ENCODE assay signal across 14 cellular contexts in genomic region chr12:115572440-115572839, GRCh38.
DNase-seq lines count a peak whose midpoint lies in the region; ATAC-seq and TF ChIP-seq lines count a peak whose summit lies in the region.
"Had no signal": no experiment of that assay in that cellular context is flagged by ENCODE, and none has a peak within 500 bp of the region (broad histone marks: within the 10 kb centered on the region; RNA-seq: fewer than 3 reads in every experiment).

No MANE protein-coding gene starts in this region.

- no peak overlapping the region for H3K27ac ChIP-seq in CD8-positive, alpha-beta memory T cell (ENCODE audit: low read depth, low read length)
- H3K27ac ChIP-seq: stomach had no signal

- POLR2A ChIA-PET in CD8-positive, alpha-beta memory T cell (lab: Charles Lee): no interaction called here

- H3K27me3 Mint-ChIP-seq in CD8-positive, alpha-beta memory T cell: peaks cover 0 to 4% of the 10 kb centered on the region in 2 donors
- H3K27me3 Mint-ChIP-seq: activated CD4-positive, alpha-beta T cell treated with anti-CD3 and anti-CD28 coated beads, Interleukin-2, amount 10 ng/mL, durations not matched to agents 24 days and 14 days had no signal

- peak; percentile 34 for DNase-seq in fibroblast of pulmonary artery (ENCODE audit: low read depth)
- DNase-seq in stimulated activated CD4-positive, alpha-beta T cell treated with anti-CD3 and anti-CD28 coated beads, Interleukin-12 subunit alpha, Interleukin-12 subunit beta, amount 100 ng/mL, for 4 hours: no peak
- no peak for DNase-seq in CD8-positive, alpha-beta memory T cell
- DNase-seq in HPDE6-E6E7 (ENCODE audit: extremely low spot score): no peak
- no peak for DNase-seq in NCI-H2029 (lab: John Stamatoyannopoulos, UW)
- DNase-seq: activated CD4-positive, alpha-beta T cell treated with anti-CD3 and anti-CD28 coated beads, Interleukin-2, amount 10 ng/mL, durations not matched to agents 24 days and 14 days; activated naive CD8-positive, alpha-beta T cell treated with anti-CD3 and anti-CD28 coated beads for 36 hours; endodermal cell; MM.1S; stomach had no signal

- no peak overlapping the region for H3K27ac Mint-ChIP-seq in CD8-positive, alpha-beta memory T cell
- H3K27ac Mint-ChIP-seq: activated CD4-positive, alpha-beta T cell treated with anti-CD3 and anti-CD28 coated beads, Interleukin-2, amount 10 ng/mL, durations not matched to agents 24 days and 14 days; activated naive CD8-positive, alpha-beta T cell treated with anti-CD3 and anti-CD28 coated beads for 36 hours; endodermal cell had no signal

- H3K4me3 ChIP-seq in fibroblast of pulmonary artery (replicated peaks; ENCODE audit: low read depth, low read length): no peak overlapping the region
- no peak overlapping the region for H3K4me3 ChIP-seq in CD8-positive, alpha-beta memory T cell (ENCODE audit: low read length)
- H3K4me3 ChIP-seq: stomach had no signal

- H3K9me3 Mint-ChIP-seq in CD8-positive, alpha-beta memory T cell: peaks cover 0 to 11% (median 2%) of the 10 kb centered on the region in 5 donors
- H3K9me3 Mint-ChIP-seq: neural crest cell had no signal

- no peaks in the 10 kb centered on the region for H3K9me3 ChIP-seq in CD8-positive, alpha-beta memory T cell (ENCODE audit: low read length)
- H3K9me3 ChIP-seq: stomach had no signal

- no peaks in the 10 kb centered on the region for H3K36me3 Mint-ChIP-seq in CD8-positive, alpha-beta memory T cell
- H3K36me3 Mint-ChIP-seq: activated naive CD8-positive, alpha-beta T cell treated with anti-CD3 and anti-CD28 coated beads for 36 hours had no signal

- H3K4me3 Mint-ChIP-seq in CD8-positive, alpha-beta memory T cell: no peak overlapping the region
- H3K4me3 Mint-ChIP-seq: activated CD4-positive, alpha-beta T cell treated with anti-CD3 and anti-CD28 coated beads, Interleukin-2, amount 10 ng/mL, durations not matched to agents 24 days and 14 days; activated naive CD8-positive, alpha-beta T cell treated with anti-CD3 and anti-CD28 coated beads for 36 hours; endodermal cell; neural crest cell had no signal

- ATAC-seq in GM18867 (IDR thresholded peaks at IDR 0.05; ENCODE audit: unreplicated experiment) (peak; percentile 95), GM21786 (IDR thresholded peaks at IDR 0.05; ENCODE audit: unreplicated experiment) (peak; percentile 86), HG03460 (IDR thresholded peaks at IDR 0.05; ENCODE audit: unreplicated experiment) (peak; percentile 73)

- H3K4me1 ChIP-seq in CD8-positive, alpha-beta memory T cell (ENCODE audit: insufficient read depth, low read length): no peaks in the 10 kb centered on the region
- H3K4me1 ChIP-seq: stomach had no signal

- no peaks in the 10 kb centered on the region for H3K4me1 Mint-ChIP-seq in CD8-positive, alpha-beta memory T cell
- H3K4me1 Mint-ChIP-seq: activated CD4-positive, alpha-beta T cell treated with anti-CD3 and anti-CD28 coated beads, Interleukin-2, amount 10 ng/mL, durations not matched to agents 24 days and 14 days; activated naive CD8-positive, alpha-beta T cell treated with anti-CD3 and anti-CD28 coated beads for 36 hours had no signal

- TF ChIP-seq CTCF in fibroblast of pulmonary artery (IDR thresholded peaks at IDR 0.05; ENCODE audit: low read length, missing control alignments): no peak

- no peaks in the 10 kb centered on the region for H3K27me3 ChIP-seq in CD8-positive, alpha-beta memory T cell (ENCODE audit: insufficient read depth, low read length, poor library complexity, severe bottlenecking)
- H3K27me3 ChIP-seq: stomach had no signal

- no peaks in the 10 kb centered on the region for H3K36me3 ChIP-seq in CD8-positive, alpha-beta memory T cell (ENCODE audit: insufficient read depth, low read length)
- H3K36me3 ChIP-seq: stomach had no signal

- CTCF ChIA-PET in CD8-positive, alpha-beta memory T cell (lab: Charles Lee): no interaction called here
